Comparison of ENCODE assay signal across 9 cellular contexts in the genomic region with DNA sequence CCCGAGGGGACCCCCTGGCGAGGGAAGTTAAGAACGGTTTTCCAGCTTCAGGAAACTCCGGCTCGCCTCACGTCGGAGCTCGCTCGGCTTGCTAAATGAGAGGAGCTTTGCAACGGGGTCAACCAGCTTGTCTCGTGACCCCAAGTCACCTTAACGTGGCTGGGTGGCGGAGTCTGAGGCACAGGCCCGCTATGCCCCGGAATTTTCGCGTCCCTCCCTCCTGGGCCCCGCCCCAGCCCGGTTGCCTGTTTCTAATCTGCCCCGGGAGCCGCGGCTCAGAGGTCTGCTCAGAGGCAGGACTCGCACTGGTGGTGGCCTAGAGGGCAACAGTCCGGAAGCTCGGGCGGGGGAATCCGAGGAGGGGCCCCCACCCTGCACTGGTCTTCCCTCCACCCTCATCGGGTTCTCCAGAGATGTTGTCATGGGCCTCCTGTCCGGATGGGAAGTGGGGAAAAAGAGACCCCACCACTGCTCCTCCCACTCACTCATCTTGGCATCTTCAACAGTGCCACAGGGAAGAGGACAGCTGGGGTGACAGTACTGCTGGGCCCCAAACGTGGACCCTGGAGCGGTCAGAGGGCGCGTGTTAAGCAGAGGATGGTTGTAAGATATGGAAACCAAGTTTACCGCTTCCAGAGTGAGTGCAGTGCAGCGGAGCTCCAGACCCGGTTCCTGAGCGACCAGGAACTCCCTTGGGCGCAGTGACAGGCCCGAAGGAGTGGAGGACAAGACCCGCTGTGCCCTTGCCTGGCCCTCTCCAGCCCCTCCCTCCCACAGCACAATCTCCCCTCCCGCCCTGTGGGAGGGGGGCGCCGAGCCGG. TPM values are rescaled to one million over a fixed set of nuclear protein-coding genes. Genes with fewer than 3 reads are reported as not detected.
A peak's percentile ranks its signal among the peaks of the same experiment; 100 is the strongest.
DNase-seq lines count a peak whose midpoint lies in the region; ATAC-seq and TF ChIP-seq lines count a peak whose summit lies in the region.
"Had no signal": no experiment of that assay in that cellular context is flagged by ENCODE, and none has a peak within 500 bp of the region (broad histone marks: within the 10 kb centered on the region; RNA-seq: fewer than 3 reads in every experiment).

No MANE protein-coding gene starts in this region.

- H3K27me3 ChIP-seq in left ventricle myocardium inferior (ENCODE audit: low read depth) = peaks cover 100% of the 10 kb centered on the region
- H3K27me3 ChIP-seq in adipocyte (replicated peaks; ENCODE audit: control insufficient read depth, insufficient read depth, low read length) = peaks cover 98% of the 10 kb centered on the region
- H3K27me3 ChIP-seq in mesenchymal stem cell (ENCODE audit: control insufficient read depth in 1 of 2, insufficient read depth in 1 of 2, low read length in 2 of 2) = peaks cover 93 to 100% of the 10 kb centered on the region in 2 experiments
- H3K27me3 ChIP-seq in upper lobe of right lung = peaks cover 100% of the 10 kb centered on the region
- H3K27me3 ChIP-seq: SJCRH30 had no signal

- no peaks in the 10 kb centered on the region for H3K9me3 ChIP-seq in left ventricle myocardium inferior (replicated peaks)
- H3K9me3 ChIP-seq in adipocyte (ENCODE audit: control insufficient read depth, low read length) = peaks cover 3% of the 10 kb centered on the region
- H3K9me3 ChIP-seq in mesenchymal stem cell (ENCODE audit: control insufficient read depth, low read length) = peaks cover 10% of the 10 kb centered on the region
- H3K9me3 ChIP-seq in upper lobe of right lung = no peaks in the 10 kb centered on the region
- H3K9me3 ChIP-seq: SJCRH30 had no signal

- no peak for TF ChIP-seq CTCF in left ventricle myocardium inferior (IDR thresholded peaks at IDR 0.05; ENCODE audit: borderline replicate concordance)
- TF ChIP-seq CTCF in upper lobe of right lung (IDR thresholded peaks at IDR 0.05) = no peak

- H3K4me2 ChIP-seq in mesenchymal stem cell (ENCODE audit: low read length, poor library complexity, severe bottlenecking) = peak overlapping the region; percentile 3

- no peak overlapping the region for H2BK120ac ChIP-seq in mesenchymal stem cell (ENCODE audit: low read depth, low read length)

- no peak overlapping the region for H2BK15ac ChIP-seq in mesenchymal stem cell (ENCODE audit: low read depth, poor library complexity, severe bottlenecking)

- no peak overlapping the region for H2BK5ac ChIP-seq in mesenchymal stem cell (ENCODE audit: low read depth, low read length, poor library complexity, severe bottlenecking)

- H2AFZ ChIP-seq in mesenchymal stem cell (ENCODE audit: low read depth, low read length) = no peak overlapping the region

- DNase-seq in left ventricle myocardium inferior = no peak
- DNase-seq in Right ventricle myocardium superior = no peak
- peak; percentile 15 for DNase-seq in adipocyte (ENCODE audit: low read depth)
- DNase-seq in mesenchymal stem cell = no peak
- no peak for DNase-seq in upper lobe of right lung
- DNase-seq in OCI-M1 (lab: John Stamatoyannopoulos, UW) = no peak
- DNase-seq: SJCRH30 had no signal

- no peak overlapping the region for H3K4ac ChIP-seq in mesenchymal stem cell (ENCODE audit: low read depth in 1 of 2, low read length in 2 of 2)

- no peak overlapping the region for H3K27ac ChIP-seq in left ventricle myocardium inferior (replicated peaks)
- no peak overlapping the region for H3K27ac ChIP-seq in mesenchymal stem cell (ENCODE audit: low read length, poor library complexity, severe bottlenecking)
- H3K27ac ChIP-seq in upper lobe of right lung = no peak overlapping the region
- H3K27ac ChIP-seq: SJCRH30 had no signal

- H3K14ac ChIP-seq in mesenchymal stem cell (ENCODE audit: low read length in 2 of 2) = no peak overlapping the region

- H3K36me3 ChIP-seq in left ventricle myocardium inferior (no peaks in the 10 kb centered on the region), adipocyte (ENCODE audit: control insufficient read depth, insufficient read depth, low read length, severe bottlenecking) (no peaks in the 10 kb centered on the region), mesenchymal stem cell (ENCODE audit: control insufficient read depth in 1 of 2, insufficient read depth in 2 of 2, low read depth in 1 of 2, low read length in 2 of 2) (no peaks in the 10 kb centered on the region), upper lobe of right lung (no peaks in the 10 kb centered on the region)
- H3K36me3 ChIP-seq: SJCRH30 had no signal

- H3K4me3 ChIP-seq in left ventricle myocardium inferior = peak overlapping the region; percentile 52
- H3K4me3 ChIP-seq in adipocyte (ENCODE audit: low read length) = no peak overlapping the region
- H3K4me3 ChIP-seq in mesenchymal stem cell (ENCODE audit: insufficient read depth in 1 of 2, low read depth in 1 of 2, low read length in 2 of 2) = no peak overlapping the region
- peak overlapping the region; percentile 26 for H3K4me3 ChIP-seq in upper lobe of right lung
- H3K4me3 ChIP-seq: SJCRH30 had no signal

- ATAC-seq in Right ventricle myocardium superior (ENCODE audit: poor library complexity) (no peak), upper lobe of right lung (peak; percentile 29), HG02763 (IDR thresholded peaks at IDR 0.05; ENCODE audit: unreplicated experiment) (no peak), GM21381 (IDR thresholded peaks at IDR 0.05; ENCODE audit: unreplicated experiment) (no peak)

- intact Hi-C loops in left ventricle myocardium inferior (cut with micrococcal nuclease) = no loop called here
- intact Hi-C loops in Right ventricle myocardium superior (cut with DNase I) = no loop called here
- intact Hi-C loops in upper lobe of right lung (cut with DNase I) = no loop called here

- under 1% methylated on average over 32 of the region's 44 CpGs for WGBS in mesenchymal stem cell

- H2BK12ac ChIP-seq in mesenchymal stem cell (ENCODE audit: low read length in 2 of 2) = no peak overlapping the region

- H4K91ac ChIP-seq in mesenchymal stem cell (ENCODE audit: low read length) = no peak overlapping the region

- H2AK5ac ChIP-seq in mesenchymal stem cell (ENCODE audit: low read length, severe bottlenecking) = no peak overlapping the region

- H3K9ac ChIP-seq in adipocyte (ENCODE audit: low read length) (no peak overlapping the region), mesenchymal stem cell (ENCODE audit: low read length) (no peak overlapping the region)

- H3K23ac ChIP-seq in mesenchymal stem cell (ENCODE audit: low read length in 2 of 2) = no peak overlapping the region

- no peak overlapping the region for H3K18ac ChIP-seq in mesenchymal stem cell (ENCODE audit: low read depth in 1 of 2, low read length in 2 of 2)

- H4K8ac ChIP-seq in mesenchymal stem cell (ENCODE audit: low read length) = no peak overlapping the region

- no peaks in the 10 kb centered on the region for H3K79me1 ChIP-seq in mesenchymal stem cell (replicated peaks; ENCODE audit: low read length, poor library complexity, severe bottlenecking)

- H3K4me1 ChIP-seq in left ventricle myocardium inferior (peaks cover 68% of the 10 kb centered on the region), adipocyte (ENCODE audit: control insufficient read depth, insufficient read depth, low read length) (peaks cover 15% of the 10 kb centered on the region), mesenchymal stem cell (ENCODE audit: control insufficient read depth, insufficient read depth, low read depth, low read length) (peaks cover 47% of the 10 kb centered on the region), upper lobe of right lung (peaks cover 52% of the 10 kb centered on the region)
- H3K4me1 ChIP-seq: SJCRH30 had no signal

RNA-seq across cellular contexts. Expression of gene NR2E1, which starts 3.4 kb away (rescaled TPM):
- total RNA-seq in left ventricle myocardium inferior (not detected), Right ventricle myocardium superior (not detected), upper lobe of right lung (not detected)
- not detected for polyA plus RNA-seq in mesenchymal stem cell (2013, experiment 1 of 2)
- not detected for polyA plus RNA-seq in mesenchymal stem cell (2013, experiment 2 of 2)

Comparison
In these comparisons a context has a peak if more than half of its experiments do, and no peak if none do; other contexts are left out.
1. H3K4me3 ChIP-seq: peak in left ventricle myocardium inferior (single experiment) and upper lobe of right lung (single experiment); none in adipocyte (single experiment) and mesenchymal stem cell (0 of 2).